In genomic region chr2:60885683-60886082, GRCh38 we compare ENCODE assay signal across 1 cellular context.
TF ChIP-seq lines count a peak whose summit lies in the region.

No MANE protein-coding gene starts in this region.

TF ChIP-seq in HepG2, 621 proteins besides CTCF, POLR2A, EP300 and RAD21 (continued from another document and continues in another):
- TF ChIP-seq ZGPAT (CRISPR knock-in tag; IDR thresholded peaks at IDR 0.05) (0 out of 2 replicates have a peak, but pooled peaks have one; percentile 20), SRF (IDR thresholded peaks at IDR 0.05; ENCODE audit: low read depth, low read length) (no peak), MZF1 (CRISPR knock-in tag; IDR thresholded peaks at IDR 0.05; ENCODE audit: borderline replicate concordance) (no peak), EZH2 (conservative IDR thresholded peaks at IDR 0.05; ENCODE audit: low read depth, low read length) (no peak), ZC3H13 (CRISPR knock-in tag; IDR thresholded peaks at IDR 0.05) (no peak), TOE1 (CRISPR knock-in tag; IDR thresholded peaks at IDR 0.05) (peak; percentile 65; the same call in 1 of the 2 replicates), MLLT10 (CRISPR knock-in tag; IDR thresholded peaks at IDR 0.05) (no peak), NR3C1 (CRISPR knock-in tag; IDR thresholded peaks at IDR 0.05) (no peak), RCOR2 (CRISPR knock-in tag; IDR thresholded peaks at IDR 0.05) (peak; percentile 52; the same call in 1 of the 2 replicates), ZNF512 (CRISPR knock-in tag; IDR thresholded peaks at IDR 0.05) (no peak), KLF11 (CRISPR knock-in tag; IDR thresholded peaks at IDR 0.05) (no peak), ZNF766 (CRISPR knock-in tag; IDR thresholded peaks at IDR 0.05; ENCODE audit: borderline replicate concordance) (no peak), DNMT1 (CRISPR knock-in tag; IDR thresholded peaks at IDR 0.05) (no peak), GATAD2A (CRISPR knock-in tag; IDR thresholded peaks at IDR 0.05) (peak; percentile 88), HMG20A (CRISPR knock-in tag; IDR thresholded peaks at IDR 0.05; ENCODE audit: borderline replicate concordance) (no peak; the same call in 1 of the 2 replicates), ATF2 (CRISPR knock-in tag; IDR thresholded peaks at IDR 0.05) (no peak), SAP130 (CRISPR knock-in tag; IDR thresholded peaks at IDR 0.05; ENCODE audit: low read depth) (peak; percentile 73), CEBPZ (IDR thresholded peaks at IDR 0.05; ENCODE audit: low read length) (no peak), AGO2 (optimal IDR thresholded peaks at IDR 0.05; ENCODE audit: low read depth, low read length) (no peak), ZNF713 (CRISPR knock-in tag; IDR thresholded peaks at IDR 0.05) (no peak), NR2F6 (IDR thresholded peaks at IDR 0.05) (peak; percentile 60; the same call in 1 of the 2 replicates), NR2F6 (CRISPR knock-in tag; IDR thresholded peaks at IDR 0.05) (no peak), ZNF670 (CRISPR knock-in tag; IDR thresholded peaks at IDR 0.05; ENCODE audit: borderline replicate concordance) (0 out of 2 replicates have a peak, but pooled peaks have one; percentile 27), RARA (CRISPR knock-in tag; IDR thresholded peaks at IDR 0.05) (0 out of 2 replicates have a peak, but pooled peaks have one; percentile 22), ZNF501 (CRISPR knock-in tag; IDR thresholded peaks at IDR 0.05) (no peak), FOXA3 (CRISPR knock-in tag; IDR thresholded peaks at IDR 0.05) (peak; percentile 91), RXRA (CRISPR knock-in tag; IDR thresholded peaks at IDR 0.05) (no peak), ZNF777 (CRISPR knock-in tag; IDR thresholded peaks at IDR 0.05) (no peak), ESRRA (CRISPR knock-in tag; IDR thresholded peaks at IDR 0.05; ENCODE audit: low read depth) (no peak), KDM6A (CRISPR knock-in tag; IDR thresholded peaks at IDR 0.05; ENCODE audit: low read depth) (no peak), ATF7-NPFF (CRISPR knock-in tag; IDR thresholded peaks at IDR 0.05; ENCODE audit: low read depth) (no peak), ZNF557 (CRISPR knock-in tag; IDR thresholded peaks at IDR 0.05) (no peak), TBX3 (IDR thresholded peaks at IDR 0.05; ENCODE audit: borderline replicate concordance) (peak; percentile 60; the same call in 1 of the 2 replicates), NKX3-1 (CRISPR knock-in tag; IDR thresholded peaks at IDR 0.05) (peak; percentile 65; the same call in 1 of the 2 replicates), SIX4 (CRISPR knock-in tag; IDR thresholded peaks at IDR 0.05) (peak; percentile 18; the same call in 1 of the 2 replicates), MAFK (conservative IDR thresholded peaks at IDR 0.05 in 1 of 2, IDR thresholded peaks at IDR 0.05 in 1 of 2; ENCODE audit: low read length in 2 of 2) (peak; percentile 87 to 94), FOXJ3 (CRISPR knock-in tag; IDR thresholded peaks at IDR 0.05; ENCODE audit: borderline replicate concordance) (peak; percentile 76; the same call in 1 of the 2 replicates), TEAD2 (CRISPR knock-in tag; IDR thresholded peaks at IDR 0.05) (no peak), MIER3 (CRISPR knock-in tag; IDR thresholded peaks at IDR 0.05; ENCODE audit: borderline replicate concordance) (0 out of 2 replicates have a peak, but pooled peaks have one; percentile 31), ZNF563 (CRISPR knock-in tag; IDR thresholded peaks at IDR 0.05) (no peak), CCAR2 (optimal IDR thresholded peaks at IDR 0.05; ENCODE audit: low read depth, low read length) (no peak), FOXK1 (CRISPR knock-in tag; IDR thresholded peaks at IDR 0.05; ENCODE audit: borderline replicate concordance, low read depth) (no peak)
- TF ChIP-seq, protein P1, sequence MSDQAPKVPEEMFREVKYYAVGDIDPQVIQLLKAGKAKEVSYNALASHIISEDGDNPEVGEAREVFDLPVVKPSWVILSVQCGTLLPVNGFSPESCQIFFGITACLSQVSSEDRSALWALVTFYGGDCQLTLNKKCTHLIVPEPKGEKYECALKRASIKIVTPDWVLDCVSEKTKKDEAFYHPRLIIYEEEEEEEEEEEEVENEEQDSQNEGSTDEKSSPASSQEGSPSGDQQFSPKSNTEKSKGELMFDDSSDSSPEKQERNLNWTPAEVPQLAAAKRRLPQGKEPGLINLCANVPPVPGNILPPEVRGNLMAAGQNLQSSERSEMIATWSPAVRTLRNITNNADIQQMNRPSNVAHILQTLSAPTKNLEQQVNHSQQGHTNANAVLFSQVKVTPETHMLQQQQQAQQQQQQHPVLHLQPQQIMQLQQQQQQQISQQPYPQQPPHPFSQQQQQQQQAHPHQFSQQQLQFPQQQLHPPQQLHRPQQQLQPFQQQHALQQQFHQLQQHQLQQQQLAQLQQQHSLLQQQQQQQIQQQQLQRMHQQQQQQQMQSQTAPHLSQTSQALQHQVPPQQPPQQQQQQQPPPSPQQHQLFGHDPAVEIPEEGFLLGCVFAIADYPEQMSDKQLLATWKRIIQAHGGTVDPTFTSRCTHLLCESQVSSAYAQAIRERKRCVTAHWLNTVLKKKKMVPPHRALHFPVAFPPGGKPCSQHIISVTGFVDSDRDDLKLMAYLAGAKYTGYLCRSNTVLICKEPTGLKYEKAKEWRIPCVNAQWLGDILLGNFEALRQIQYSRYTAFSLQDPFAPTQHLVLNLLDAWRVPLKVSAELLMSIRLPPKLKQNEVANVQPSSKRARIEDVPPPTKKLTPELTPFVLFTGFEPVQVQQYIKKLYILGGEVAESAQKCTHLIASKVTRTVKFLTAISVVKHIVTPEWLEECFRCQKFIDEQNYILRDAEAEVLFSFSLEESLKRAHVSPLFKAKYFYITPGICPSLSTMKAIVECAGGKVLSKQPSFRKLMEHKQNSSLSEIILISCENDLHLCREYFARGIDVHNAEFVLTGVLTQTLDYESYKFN (CRISPR knock-in tag; conservative IDR thresholded peaks at IDR 0.05): peak; percentile 47; the same call in 1 of the 2 replicates
- TF ChIP-seq, protein P2, sequence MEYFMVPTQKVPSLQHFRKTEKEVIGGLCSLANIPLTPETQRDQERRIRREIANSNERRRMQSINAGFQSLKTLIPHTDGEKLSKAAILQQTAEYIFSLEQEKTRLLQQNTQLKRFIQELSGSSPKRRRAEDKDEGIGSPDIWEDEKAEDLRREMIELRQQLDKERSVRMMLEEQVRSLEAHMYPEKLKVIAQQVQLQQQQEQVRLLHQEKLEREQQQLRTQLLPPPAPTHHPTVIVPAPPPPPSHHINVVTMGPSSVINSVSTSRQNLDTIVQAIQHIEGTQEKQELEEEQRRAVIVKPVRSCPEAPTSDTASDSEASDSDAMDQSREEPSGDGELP (IDR thresholded peaks at IDR 0.05; ENCODE audit: borderline replicate concordance, low read depth): no peak
- TF ChIP-seq, protein P3, sequence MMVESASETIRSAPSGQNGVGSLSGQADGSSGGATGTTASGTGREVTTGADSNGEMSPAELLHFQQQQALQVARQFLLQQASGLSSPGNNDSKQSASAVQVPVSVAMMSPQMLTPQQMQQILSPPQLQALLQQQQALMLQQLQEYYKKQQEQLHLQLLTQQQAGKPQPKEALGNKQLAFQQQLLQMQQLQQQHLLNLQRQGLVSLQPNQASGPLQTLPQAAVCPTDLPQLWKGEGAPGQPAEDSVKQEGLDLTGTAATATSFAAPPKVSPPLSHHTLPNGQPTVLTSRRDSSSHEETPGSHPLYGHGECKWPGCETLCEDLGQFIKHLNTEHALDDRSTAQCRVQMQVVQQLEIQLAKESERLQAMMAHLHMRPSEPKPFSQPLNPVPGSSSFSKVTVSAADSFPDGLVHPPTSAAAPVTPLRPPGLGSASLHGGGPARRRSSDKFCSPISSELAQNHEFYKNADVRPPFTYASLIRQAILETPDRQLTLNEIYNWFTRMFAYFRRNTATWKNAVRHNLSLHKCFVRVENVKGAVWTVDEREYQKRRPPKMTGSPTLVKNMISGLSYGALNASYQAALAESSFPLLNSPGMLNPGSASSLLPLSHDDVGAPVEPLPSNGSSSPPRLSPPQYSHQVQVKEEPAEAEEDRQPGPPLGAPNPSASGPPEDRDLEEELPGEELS (CRISPR knock-in tag; IDR thresholded peaks at IDR 0.05): peak; percentile 72
- TF ChIP-seq, protein P4, sequence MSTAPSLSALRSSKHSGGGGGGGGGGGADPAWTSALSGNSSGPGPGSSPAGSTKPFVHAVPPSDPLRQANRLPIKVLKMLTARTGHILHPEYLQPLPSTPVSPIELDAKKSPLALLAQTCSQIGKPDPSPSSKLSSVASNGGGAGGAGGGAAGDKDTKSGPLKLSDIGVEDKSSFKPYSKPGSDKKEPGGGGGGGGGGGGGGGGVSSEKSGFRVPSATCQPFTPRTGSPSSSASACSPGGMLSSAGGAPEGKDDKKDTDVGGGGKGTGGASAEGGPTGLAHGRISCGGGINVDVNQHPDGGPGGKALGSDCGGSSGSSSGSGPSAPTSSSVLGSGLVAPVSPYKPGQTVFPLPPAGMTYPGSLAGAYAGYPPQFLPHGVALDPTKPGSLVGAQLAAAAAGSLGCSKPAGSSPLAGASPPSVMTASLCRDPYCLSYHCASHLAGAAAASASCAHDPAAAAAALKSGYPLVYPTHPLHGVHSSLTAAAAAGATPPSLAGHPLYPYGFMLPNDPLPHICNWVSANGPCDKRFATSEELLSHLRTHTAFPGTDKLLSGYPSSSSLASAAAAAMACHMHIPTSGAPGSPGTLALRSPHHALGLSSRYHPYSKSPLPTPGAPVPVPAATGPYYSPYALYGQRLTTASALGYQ (CRISPR knock-in tag; IDR thresholded peaks at IDR 0.05): peak; percentile 76
